Comparison of ENCODE assay signal across 24 cellular contexts in the genomic region with DNA sequence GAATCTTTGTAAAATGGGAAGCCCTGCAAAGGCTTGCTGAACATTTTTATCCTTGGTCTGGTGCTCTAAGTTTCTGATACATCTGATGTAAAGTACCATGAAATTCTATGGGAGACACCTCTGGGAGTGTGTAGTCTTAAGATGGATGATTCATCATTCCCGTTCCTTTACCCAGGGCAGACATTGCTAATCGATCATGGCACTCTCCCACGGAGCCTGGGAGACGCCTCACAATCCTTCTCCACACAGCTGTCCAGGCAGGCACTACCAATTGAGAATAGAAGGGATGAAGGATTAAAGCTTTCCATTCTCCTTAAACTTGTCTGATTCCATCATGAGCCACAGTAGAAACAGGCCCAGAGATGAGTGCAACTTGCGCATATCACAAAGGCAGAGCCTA.
DNase-seq lines count a peak whose midpoint lies in the region; ATAC-seq, FAIRE-seq and TF ChIP-seq lines count a peak whose summit lies in the region.
"Had no signal": no experiment of that assay in that cellular context is flagged by ENCODE, and none has a peak within 500 bp of the region (broad histone marks: within the 10 kb centered on the region; RNA-seq: fewer than 3 reads in every experiment).

No MANE protein-coding gene starts in this region.

- DNase-seq in ELR (ENCODE audit: low read depth) (peak; percentile 43), HT1080 (ENCODE audit: low read depth) (peak; percentile 49), H1 (ENCODE audit: low read depth in 1 of 2, low spot score in 2 of 2) (no peak), stromal cell of bone marrow (ENCODE audit: low read depth) (peak; percentile 2), upper lobe of left lung (no peak)
- DNase-seq in activated CD4-positive, alpha-beta memory T cell treated with anti-CD3 and anti-CD28 coated beads, Interleukin-2, amount 10 ng/mL, durations not matched to agents 7 days and 5 days = no peak
- DNase-seq: activated CD4-positive, alpha-beta T cell treated with anti-CD3 and anti-CD28 coated beads for 36 hours; activated gamma-delta T cell treated with Interleukin-2 at 50 U/mL for 16 hours; activated T-cell treated with anti-CD3 and anti-CD28 coated beads, Interleukin-2, amount 50 U/mL, for 4 hours; CD4-positive, CD25-positive, alpha-beta regulatory T cell; H7; left ventricle myocardium inferior; MV-4-11; naive thymus-derived CD4-positive, alpha-beta T cell; NCI-H446; stimulated activated CD4-positive, alpha-beta T cell treated with anti-CD3 and anti-CD28 coated beads, Interleukin-1b, Interleukin-23, amount 100 ng/mL, for 48 hours; upper lobe of right lung had no signal

- ATAC-seq in upper lobe of left lung (ENCODE audit: low FRiP score in 2 of 2) = no peak
- ATAC-seq in HG03521 (IDR thresholded peaks at IDR 0.05; ENCODE audit: unreplicated experiment) = no peak
- ATAC-seq: activated CD4-positive, alpha-beta T cell treated with anti-CD3 and anti-CD28 coated beads for 36 hours; activated T-cell treated with anti-CD3 and anti-CD28 coated beads, Interleukin-2, amount 50 U/mL, for 4 hours; naive thymus-derived CD4-positive, alpha-beta T cell; upper lobe of right lung had no signal

- no peak overlapping the region for H3K4me2 ChIP-seq in H1 (ENCODE audit: insufficient read depth in 1 of 2, low read depth in 2 of 2, low read length in 2 of 2)
- H3K4me2 ChIP-seq: KMS-11 had no signal

- H3K18ac ChIP-seq in H1 (ENCODE audit: extremely low read depth, low read length) = no peak overlapping the region

- H3K27me3 ChIP-seq in H1 (replicated peaks in 1 of 4; ENCODE audit: control insufficient read depth in 3 of 4, extremely low read depth in 1 of 4, insufficient read depth in 3 of 4, low read length in 3 of 4) = no peaks in the 10 kb centered on the region; a peak in 1 of 7 replicates
- no peaks in the 10 kb centered on the region for H3K27me3 ChIP-seq in upper lobe of left lung

- H3K36me3 ChIP-seq in H1 (ENCODE audit: control insufficient read depth in 2 of 4, insufficient read depth in 4 of 4, low read length in 3 of 4) = no peaks in the 10 kb centered on the region
- no peaks in the 10 kb centered on the region for H3K36me3 ChIP-seq in upper lobe of left lung
- H3K36me3 ChIP-seq: left ventricle myocardium inferior, upper lobe of right lung had no signal

- CTCF ChIA-PET in H1 (lab: Charles Lee; ENCODE audit: partially characterized antibody) = interaction anchor here (1.0 to 1.9 kb wide), 4 partner anchors 13 to 220 kb away, joined by 3 to 5 read pairs (median 4); no protein-coding TSS in a partner anchor
- CTCF ChIA-PET in activated CD4-positive, alpha-beta memory T cell treated with anti-CD3 and anti-CD28 coated beads, Interleukin-2, amount 10 ng/mL, durations not matched to agents 7 days and 5 days (lab: Charles Lee) = no interaction called here

- no peak overlapping the region for H3K9ac ChIP-seq in H1 (replicated peaks in 1 of 4; ENCODE audit: extremely low read depth in 1 of 4, low read depth in 3 of 4, low read length in 3 of 4)
- H3K9ac ChIP-seq: KMS-11 had no signal

- H3K27me3 Mint-ChIP-seq in activated CD4-positive, alpha-beta memory T cell treated with anti-CD3 and anti-CD28 coated beads, Interleukin-2, amount 10 ng/mL, durations not matched to agents 7 days and 5 days = peaks cover 21% of the 10 kb centered on the region

- H3K56ac ChIP-seq in H1 (replicated peaks; ENCODE audit: insufficient read length, low read depth, low read length) = no peak overlapping the region

- no peak overlapping the region for H2BK12ac ChIP-seq in H1 (ENCODE audit: low read depth, low read length)

- H4K91ac ChIP-seq in H1 (replicated peaks; ENCODE audit: insufficient read length, low read length) = no peak overlapping the region

- no peak overlapping the region for H2AK5ac ChIP-seq in H1 (ENCODE audit: low read depth, low read length)

- H4K8ac ChIP-seq in H1 (ENCODE audit: extremely low read depth, insufficient read depth, low read length) = no peak overlapping the region

- H2BK5ac ChIP-seq in H1 (ENCODE audit: low read depth, low read length) = no peak overlapping the region

- no peak overlapping the region for H3K4me3 Mint-ChIP-seq in activated CD4-positive, alpha-beta memory T cell treated with anti-CD3 and anti-CD28 coated beads, Interleukin-2, amount 10 ng/mL, durations not matched to agents 7 days and 5 days
- H3K4me3 Mint-ChIP-seq: activated CD4-positive, alpha-beta T cell treated with anti-CD3 and anti-CD28 coated beads for 36 hours; activated T-cell treated with anti-CD3 and anti-CD28 coated beads, Interleukin-2, amount 50 U/mL, for 4 hours; CD4-positive, CD25-positive, alpha-beta regulatory T cell; central memory CD8-positive, alpha-beta T cell; dendritic cell treated with granulocyte-macrophage colony-stimulating factor and Interleukin-4, amounts not matched to agents 40 ng/mL and 50 ng/mL, for 4 days; naive thymus-derived CD4-positive, alpha-beta T cell had no signal

- no peak overlapping the region for H2BK120ac ChIP-seq in H1 (replicated peaks; ENCODE audit: low read depth, low read length)

- H3K79me1 ChIP-seq in H1 (ENCODE audit: low read depth, low read length) = no peaks in the 10 kb centered on the region

- H3K9me3 ChIP-seq in H1 (ENCODE audit: insufficient read depth in 2 of 2, low read depth in 1 of 2, low read length in 1 of 2) (no peaks in the 10 kb centered on the region), upper lobe of left lung (no peaks in the 10 kb centered on the region)
- H3K9me3 ChIP-seq: left ventricle myocardium inferior, upper lobe of right lung had no signal

- no peak overlapping the region; the same call in 1 of the 2 replicates for H2AFZ ChIP-seq in H1 (ENCODE audit: low read length)

- POLR2A ChIA-PET in H1 (lab: Charles Lee; ENCODE audit: partially characterized antibody) = no interaction called here
- POLR2A ChIA-PET in activated CD4-positive, alpha-beta memory T cell treated with anti-CD3 and anti-CD28 coated beads, Interleukin-2, amount 10 ng/mL, durations not matched to agents 7 days and 5 days (lab: Charles Lee) = no interaction called here

- no peak overlapping the region for H2BK20ac ChIP-seq in H1 (ENCODE audit: low read length)

- no peaks in the 10 kb centered on the region for H3K79me2 ChIP-seq in H1 (ENCODE audit: control insufficient read depth in 1 of 2, insufficient read depth in 2 of 2, low read length in 2 of 2)

- no peak for TF ChIP-seq CTCF in H1 (IDR thresholded peaks at IDR 0.05; ENCODE audit: control extremely low read depth in 1 of 3, insufficient read depth in 1 of 3, low read depth in 1 of 3, low read length in 3 of 3)
- no peak for TF ChIP-seq CTCF in upper lobe of left lung (IDR thresholded peaks at IDR 0.05)

- H2BK15ac ChIP-seq in H1 (ENCODE audit: low read length) = no peak overlapping the region

- H3K14ac ChIP-seq in H1 (ENCODE audit: insufficient read length) = no peak overlapping the region

- peaks cover 0 to 4% (median 2%) of the 10 kb centered on the region in 4 experiments; a peak in 4 of 7 replicates for H3K4me1 ChIP-seq in H1 (replicated peaks in 1 of 4; ENCODE audit: control insufficient read depth in 3 of 4, insufficient read depth in 4 of 4, low read length in 3 of 4)
- H3K4me1 ChIP-seq in upper lobe of left lung = no peaks in the 10 kb centered on the region
- H3K4me1 ChIP-seq: left ventricle myocardium inferior, upper lobe of right lung had no signal

- H3K9me3 Mint-ChIP-seq in activated CD4-positive, alpha-beta memory T cell treated with anti-CD3 and anti-CD28 coated beads, Interleukin-2, amount 10 ng/mL, durations not matched to agents 7 days and 5 days = no peaks in the 10 kb centered on the region
- H3K9me3 Mint-ChIP-seq: activated T-cell treated with anti-CD3 and anti-CD28 coated beads, Interleukin-2, amount 50 U/mL, for 4 hours; central memory CD8-positive, alpha-beta T cell; dendritic cell treated with granulocyte-macrophage colony-stimulating factor and Interleukin-4, amounts not matched to agents 40 ng/mL and 50 ng/mL, for 4 days had no signal

- TF ChIP-seq POLR2A in H1 (IDR thresholded peaks at IDR 0.05; ENCODE audit: control extremely low read depth in 1 of 2, low read depth in 2 of 2, low read length in 2 of 2) = no peak
- no peak for TF ChIP-seq POLR2A in upper lobe of left lung (IDR thresholded peaks at IDR 0.05)

- H3K36me3 Mint-ChIP-seq in activated CD4-positive, alpha-beta memory T cell treated with anti-CD3 and anti-CD28 coated beads, Interleukin-2, amount 10 ng/mL, durations not matched to agents 7 days and 5 days (ENCODE audit: low read depth) = no peaks in the 10 kb centered on the region
- H3K36me3 Mint-ChIP-seq: CD4-positive, CD25-positive, alpha-beta regulatory T cell; naive thymus-derived CD4-positive, alpha-beta T cell had no signal

- TF ChIP-seq EP300 in H1 (IDR thresholded peaks at IDR 0.05; ENCODE audit: borderline replicate concordance in 1 of 2, low read depth in 2 of 2, low read length in 2 of 2) = no peak
- TF ChIP-seq EP300 in upper lobe of left lung (IDR thresholded peaks at IDR 0.05) = no peak

- FAIRE-seq in H1 (lab: Jason Lieb, UNC) = no peak
- FAIRE-seq: HTR-8/SVneo, islet of Langerhans had no signal

- no peak overlapping the region for H3K23ac ChIP-seq in H1 (ENCODE audit: insufficient read length)

- H4K20me1 ChIP-seq in H1 (replicated peaks in 1 of 2; ENCODE audit: control insufficient read depth in 1 of 2, insufficient read depth in 2 of 2, low read length in 2 of 2) = no peaks in the 10 kb centered on the region

- H3K4ac ChIP-seq in H1 (replicated peaks; ENCODE audit: insufficient read length, low read depth, low read length) = no peak overlapping the region

- H3K23me2 ChIP-seq in H1 (ENCODE audit: low read depth, low read length) = no peaks in the 10 kb centered on the region; the same call in 1 of the 2 replicates

- 90% methylated on average over 5 of the region's 5 CpGs; no CpG with 5 or more reads in 1 of the 2 experiments for WGBS in H1 (ENCODE audit: extremely low coverage in 1 of 2, insufficient coverage in 1 of 2, insufficient read length in 1 of 2, insufficient replicate concordance in 2 of 2, low coverage in 1 of 2, low lambda C conversion rate in 2 of 2, missing lambda C conversion rate in 1 of 2), 2 experiments
- WGBS in upper lobe of left lung, 2 donors = 51 to 66% methylated on average over 5 of the region's 5 CpGs

- TF ChIP-seq RAD21 in H1 (IDR thresholded peaks at IDR 0.05 in 1 of 2, conservative IDR thresholded peaks at IDR 0.05 in 1 of 2; ENCODE audit: low read depth in 2 of 2, low read length in 2 of 2) = no peak

- H3K4me3 ChIP-seq in H1 (ENCODE audit: extremely low read depth in 1 of 4, insufficient read depth in 2 of 4, low read depth in 3 of 4, low read length in 4 of 4) (no peak overlapping the region), upper lobe of left lung (no peak overlapping the region)
- H3K4me3 ChIP-seq: left ventricle myocardium inferior, skin epidermis, upper lobe of right lung had no signal

- H3K4me1 Mint-ChIP-seq in activated CD4-positive, alpha-beta memory T cell treated with anti-CD3 and anti-CD28 coated beads, Interleukin-2, amount 10 ng/mL, durations not matched to agents 7 days and 5 days = no peaks in the 10 kb centered on the region
- H3K4me1 Mint-ChIP-seq: activated CD4-positive, alpha-beta T cell treated with anti-CD3 and anti-CD28 coated beads for 36 hours; CD4-positive, CD25-positive, alpha-beta regulatory T cell; central memory CD8-positive, alpha-beta T cell; naive thymus-derived CD4-positive, alpha-beta T cell had no signal

- no peak overlapping the region for H3K27ac ChIP-seq in H1 (ENCODE audit: low read depth, low read length)
- no peak overlapping the region for H3K27ac ChIP-seq in upper lobe of left lung
- H3K27ac ChIP-seq: KMS-11, left ventricle myocardium inferior, skin epidermis, upper lobe of right lung had no signal

- H4K5ac ChIP-seq in H1 (ENCODE audit: insufficient read length, low read depth, low read length) = no peak overlapping the region

- H3K27ac Mint-ChIP-seq in activated CD4-positive, alpha-beta memory T cell treated with anti-CD3 and anti-CD28 coated beads, Interleukin-2, amount 10 ng/mL, durations not matched to agents 7 days and 5 days = no peak overlapping the region
- H3K27ac Mint-ChIP-seq: activated CD4-positive, alpha-beta T cell treated with anti-CD3 and anti-CD28 coated beads for 36 hours; CD4-positive, CD25-positive, alpha-beta regulatory T cell; dendritic cell treated with granulocyte-macrophage colony-stimulating factor and Interleukin-4, amounts not matched to agents 40 ng/mL and 50 ng/mL, for 4 days; naive thymus-derived CD4-positive, alpha-beta T cell had no signal

Comparison
In these comparisons a context has a peak if more than half of its experiments do, and no peak if none do; other contexts are left out.
1. DNase-seq: peak in ELR (single experiment), HT1080 (single experiment) and stromal cell of bone marrow (single experiment); none in H1 (0 of 2), upper lobe of left lung (0 of 2) and activated CD4-positive, alpha-beta memory T cell treated with anti-CD3 and anti-CD28 coated beads, Interleukin-2, amount 10 ng/mL, durations not matched to agents 7 days and 5 days (single experiment).